In genomic region chr20:3811421-3812258, GRCh38 we compare ENCODE assay signal across 8 cellular contexts. TPM values are rescaled to one million over a fixed set of nuclear protein-coding genes. Genes with fewer than 3 reads are reported as not detected.
A peak's percentile ranks its signal among the peaks of the same experiment; 100 is the strongest.
DNase-seq lines count a peak whose midpoint lies in the region; ATAC-seq and TF ChIP-seq lines count a peak whose summit lies in the region.

No MANE protein-coding gene starts in this region.

- ATAC-seq in HG02610 (IDR thresholded peaks at IDR 0.05; ENCODE audit: unreplicated experiment) = no peak

- TF ChIP-seq POLR2A in spleen (IDR thresholded peaks at IDR 0.05) = peak; percentile 18 to 53 (median 20)

- intact Hi-C loops in spleen (cut with DNase I; ENCODE audit: low total_unique reads) = no loop called here

- H3K27ac ChIP-seq in brain microvascular endothelial cell (peak overlapping the region; percentile 84), spleen (peak overlapping the region; percentile 85 to 96 (median 88))

- H3K4me3 ChIP-seq in WI38 (ENCODE audit: low read depth, low read length) (peak overlapping the region; percentile 55), brain microvascular endothelial cell (ENCODE audit: low read depth, low read length) (peak overlapping the region; percentile 40), spleen (peak overlapping the region; percentile 8 to 67 (median 35))

- no peaks in the 10 kb centered on the region for H3K9me3 ChIP-seq in spleen

- 9 to 14% (median 11%) methylated on average over 16 to 20 of the region's 20 CpGs for WGBS in spleen, 5 donors

- in situ Hi-C loops in G401 (cut with HindIII; ENCODE audit: low sequenced_read_pairs) = no loop called here
- in situ Hi-C loops in brain microvascular endothelial cell (cut with HindIII; ENCODE audit: low pct_ligation_motif_present, low sequenced_read_pairs) = no loop called here

- H3K27me3 ChIP-seq in brain microvascular endothelial cell (replicated peaks) (no peaks in the 10 kb centered on the region), spleen (replicated peaks in 1 of 7) (no peaks in the 10 kb centered on the region)

- H3K4me1 ChIP-seq in spleen = peaks cover 15 to 95% (median 75%) of the 10 kb centered on the region in 6 donors

- TF ChIP-seq CTCF in WI38 (IDR thresholded peaks at IDR 0.05; ENCODE audit: low read depth, low read length) (no peak), brain microvascular endothelial cell (IDR thresholded peaks at IDR 0.05; ENCODE audit: low read depth, low read length, missing control alignments) (no peak), spleen (IDR thresholded peaks at IDR 0.05 in 8 of 11, conservative IDR thresholded peaks at IDR 0.05 in 3 of 11) (no peak)

- DNase-seq in G401 (ENCODE audit: low spot score) (peak; percentile 98), NCI-H2029 treated with DMSO at 0.1 percent for 48 hours (lab: John Stamatoyannopoulos, UW) (peak; percentile 94), brain microvascular endothelial cell (peak; percentile 95), iris pigment epithelial cell (ENCODE audit: low read depth) (peak; percentile 97), spleen (peak; percentile 96), NCI-H146 (lab: John Stamatoyannopoulos, UW) (no peak)

- H3K36me3 ChIP-seq in brain microvascular endothelial cell (replicated peaks) = no peaks in the 10 kb centered on the region
- no peaks in the 10 kb centered on the region for H3K36me3 ChIP-seq in spleen

RNA-seq across cellular contexts. Expression of gene AP5S1, which starts 8.7 kb away (rescaled TPM):
- total RNA-seq in G401 (2014; rRNA removed; shearing (Covaris generic)) = 9.8 and 17.8 TPM in 2 replicates
- total RNA-seq in spleen = 10 to 100 TPM; 11.1 to 19.0 (median 17.1) TPM
- 1 to 10 TPM; 5.3 to 9.6 (median 5.6) TPM for polyA plus RNA-seq in spleen

RNA-seq across cellular contexts. Expression of gene CDC25B, which starts 15.5 kb away (rescaled TPM):
- 7.2 and 14.9 TPM in 2 replicates for total RNA-seq in G401 (2014; rRNA removed; shearing (Covaris generic))
- total RNA-seq in spleen = 10 to 100 TPM; 48.3 to 67.7 (median 55.1) TPM
- 10 to 100 TPM; 22.8 to 45.8 (median 42.9) TPM for polyA plus RNA-seq in spleen

RNA-seq across cellular contexts. Expression of gene CENPB, which starts 25.1 kb away (rescaled TPM):
- 42.5 and 46.8 TPM in 2 replicates for total RNA-seq in G401 (2014; rRNA removed; shearing (Covaris generic))
- total RNA-seq in spleen = 10 to 100 TPM; 41.8 to 84.7 (median 57.9) TPM
- polyA plus RNA-seq in spleen = 10 to 100 TPM; 24.8 to 56.9 (median 29.3) TPM

RNA-seq across cellular contexts. Expression of gene SPEF1, which starts 30.4 kb away (rescaled TPM):
- 2.4 and 3.0 TPM in 2 replicates for total RNA-seq in G401 (2014; rRNA removed; shearing (Covaris generic))
- total RNA-seq in spleen = not detected
- polyA plus RNA-seq in spleen = under 1 TPM in 2 of 3 donors, not detected in 1; 0.06 to 0.11 TPM

RNA-seq across cellular contexts. Expression of gene MAVS, which starts 35.0 kb away (rescaled TPM):
- 14.1 and 16.3 TPM in 2 replicates for total RNA-seq in G401 (2014; rRNA removed; shearing (Covaris generic))
- 10 to 100 TPM; 27.2 to 45.0 (median 41.0) TPM for total RNA-seq in spleen
- 10 to 100 TPM in 1 of 3 donors, 1 to 10 TPM in 2; 4.1 to 18.5 (median 5.2) TPM for polyA plus RNA-seq in spleen
